30 cellular contexts compared by ENCODE assay signal in genomic region chr17:44877121-44877520, GRCh38. TPM values are rescaled to one million over a fixed set of nuclear protein-coding genes. Genes with fewer than 3 reads are reported as not detected.
DNase-seq lines count a peak whose midpoint lies in the region; ATAC-seq, FAIRE-seq and TF ChIP-seq lines count a peak whose summit lies in the region.
"Had no signal": no experiment of that assay in that cellular context is flagged by ENCODE, and none has a peak within 500 bp of the region (broad histone marks: within the 10 kb centered on the region; RNA-seq: fewer than 3 reads in every experiment).

No MANE protein-coding gene starts in this region.

- H3K9me3 ChIP-seq in HepG2 (ENCODE audit: low read length) (no peaks in the 10 kb centered on the region), right lobe of liver (no peaks in the 10 kb centered on the region), muscle layer of colon (ENCODE audit: low read length) (no peaks in the 10 kb centered on the region)
- H3K9me3 ChIP-seq: BE2C, BLaER1 had no signal

- TF ChIP-seq EP300 in HepG2 (IDR thresholded peaks at IDR 0.05; ENCODE audit: low read depth in 2 of 2, low read length in 2 of 2) (no peak), HepG2 (CRISPR knock-in tag; IDR thresholded peaks at IDR 0.05; ENCODE audit: borderline replicate concordance) (no peak)

- H3K9ac ChIP-seq in HepG2 (ENCODE audit: insufficient read depth, low read depth, low read length) (no peak overlapping the region), muscle layer of colon (ENCODE audit: low read length) (no peak overlapping the region)
- H3K9ac ChIP-seq: BLaER1 had no signal

- no peaks in the 10 kb centered on the region for H3K36me3 Mint-ChIP-seq in glutamatergic neuron (ENCODE audit: unreplicated experiment)

- H3K4me1 ChIP-seq in HepG2 (ENCODE audit: insufficient read depth, low read length) = no peaks in the 10 kb centered on the region
- H3K4me1 ChIP-seq in right lobe of liver = no peaks in the 10 kb centered on the region
- peaks cover 16% of the 10 kb centered on the region for H3K4me1 ChIP-seq in muscle layer of colon (ENCODE audit: insufficient read depth, low read length)
- H3K4me1 ChIP-seq: BE2C had no signal

- POLR2A ChIA-PET in HepG2 (lab: Yijun Ruan, JAX) = no interaction called here

- H3K27me3 ChIP-seq in HepG2 (ENCODE audit: control insufficient read depth in 1 of 2, insufficient read depth in 2 of 2, low read length in 2 of 2) = no peaks in the 10 kb centered on the region
- no peaks in the 10 kb centered on the region for H3K27me3 ChIP-seq in right lobe of liver
- H3K27me3 ChIP-seq in muscle layer of colon (ENCODE audit: control insufficient read depth in 1 of 2, insufficient read depth in 2 of 2, low read length in 2 of 2) = no peaks in the 10 kb centered on the region
- H3K27me3 ChIP-seq: BE2C, BLaER1 had no signal

- CTCF ChIA-PET in HepG2 (lab: Yijun Ruan, JAX; ENCODE audit: low intra/inter-chr PET ratio, low total read pairs) = no interaction called here

- H2AFZ ChIP-seq in HepG2 (ENCODE audit: low read length) = no peak overlapping the region

- peaks cover 47 to 87% of the 10 kb centered on the region in 2 experiments for H3K36me3 ChIP-seq in HepG2 (replicated peaks in 1 of 2; ENCODE audit: control insufficient read depth in 1 of 2, insufficient read depth in 2 of 2, low read length in 2 of 2)
- peaks cover under 1 to 82% (median 26%) of the 10 kb centered on the region in 4 donors for H3K36me3 ChIP-seq in right lobe of liver
- peaks cover 49% of the 10 kb centered on the region for H3K36me3 ChIP-seq in muscle layer of colon (ENCODE audit: insufficient read depth, low read length)

- H3K4me3 ChIP-seq in HepG2 (replicated peaks in 1 of 3; ENCODE audit: insufficient read depth in 1 of 3, low read depth in 2 of 3, low read length in 3 of 3) (no peak overlapping the region), right lobe of liver (no peak overlapping the region), muscle layer of colon (ENCODE audit: low read depth in 1 of 2, low read length in 2 of 2) (no peak overlapping the region)
- H3K4me3 ChIP-seq: BLaER1, GM12878 had no signal

- in situ Hi-C loops in HepG2 (cut with HindIII; ENCODE audit: extremely low pct_ligation_motif_present, low pct_unique_long_range_greater_than_20kb) = no loop called here

- H3K27ac Mint-ChIP-seq in glutamatergic neuron (ENCODE audit: unreplicated experiment) = no peak overlapping the region
- H3K27ac Mint-ChIP-seq: CD14-positive monocyte; CD4-positive, alpha-beta memory T cell; CD4-positive, CD25-positive, alpha-beta regulatory T cell had no signal

- no peak overlapping the region for H3K4me3 Mint-ChIP-seq in glutamatergic neuron (ENCODE audit: unreplicated experiment)
- H3K4me3 Mint-ChIP-seq: CD14-positive monocyte; CD4-positive, alpha-beta memory T cell; CD4-positive, CD25-positive, alpha-beta regulatory T cell; CD8-positive, alpha-beta memory T cell had no signal

- 95% methylated on average over 5 of the region's 5 CpGs for WGBS in HepG2 (ENCODE audit: low lambda C conversion rate)
- 82% methylated on average over 5 of the region's 5 CpGs for WGBS in right lobe of liver (ENCODE audit: insufficient coverage, low coverage, low lambda C conversion rate, missing lambda C conversion rate)

- TF ChIP-seq POLR2A in HepG2 (IDR thresholded peaks at IDR 0.05; ENCODE audit: insufficient read depth in 1 of 2, low read depth in 2 of 2, low read length in 2 of 2) = no peak
- no peak for TF ChIP-seq POLR2A in right lobe of liver (IDR thresholded peaks at IDR 0.05)

- peaks cover 2% of the 10 kb centered on the region for H3K27me3 Mint-ChIP-seq in glutamatergic neuron (ENCODE audit: unreplicated experiment)
- H3K27me3 Mint-ChIP-seq: CD4-positive, alpha-beta memory T cell; CD4-positive, CD25-positive, alpha-beta regulatory T cell; CD8-positive, alpha-beta memory T cell had no signal

- peaks cover 2% of the 10 kb centered on the region for H3K4me1 Mint-ChIP-seq in glutamatergic neuron (ENCODE audit: low read depth, unreplicated experiment)
- H3K4me1 Mint-ChIP-seq: CD14-positive monocyte had no signal

- no peak overlapping the region for H3K27ac ChIP-seq in HepG2 (ENCODE audit: extremely low read length, insufficient read depth, low read length)
- no peak overlapping the region for H3K27ac ChIP-seq in right lobe of liver
- peak overlapping the region; percentile 1 for H3K27ac ChIP-seq in muscle layer of colon (ENCODE audit: low read depth, low read length)
- H3K27ac ChIP-seq: 22Rv1, BLaER1 had no signal

- ATAC-seq in HepG2 (no peak), right lobe of liver (no peak)
- ATAC-seq: GM12878 had no signal

- H3K79me2 ChIP-seq in HepG2 (ENCODE audit: insufficient read depth, low read length) = no peaks in the 10 kb centered on the region

- TF ChIP-seq RAD21 in HepG2 (CRISPR knock-in tag; IDR thresholded peaks at IDR 0.05) = no peak

- TF ChIP-seq CTCF in HepG2 (CRISPR knock-in tag; IDR thresholded peaks at IDR 0.05) = no peak
- no peak for TF ChIP-seq CTCF in right lobe of liver (IDR thresholded peaks at IDR 0.05)
- TF ChIP-seq CTCF in glutamatergic neuron (IDR thresholded peaks at IDR 0.05; ENCODE audit: partially characterized antibody, unreplicated experiment) = no peak

- DNase-seq in HepG2 (ENCODE audit: low spot score) (no peak), right lobe of liver (no peak), glutamatergic neuron (no peak)
- DNase-seq in stimulated activated CD4-positive, alpha-beta T cell treated with anti-CD3 and anti-CD28 coated beads, Interleukin-15, amount 100 ng/mL, for 24 hours = no peak
- DNase-seq: ACHN; BE2C; C1 segment of cervical spinal cord; CD4-positive, alpha-beta memory T cell; CD4-positive, CD25-positive, alpha-beta regulatory T cell; CD8-positive, alpha-beta memory T cell; COR-L47; DMS 273 treated with DMSO at 0.1 percent for 48 hours; DMS153; DMS53; DMS79; DND-41; EL; GDM1 had no signal

- no peaks in the 10 kb centered on the region for H4K20me1 ChIP-seq in HepG2 (ENCODE audit: insufficient read depth, low read length)

- FAIRE-seq in HepG2 (lab: Jason Lieb, UNC) = no peak
- FAIRE-seq: GM12878, GM12892, GM18507 had no signal

- H3K4me2 ChIP-seq in HepG2 (ENCODE audit: low read depth, low read length) = no peak overlapping the region
- H3K4me2 ChIP-seq: BLaER1 had no signal

- H3K9me3 Mint-ChIP-seq in glutamatergic neuron (ENCODE audit: unreplicated experiment) = no peaks in the 10 kb centered on the region
- H3K9me3 Mint-ChIP-seq: CD14-positive monocyte; CD4-positive, alpha-beta memory T cell; CD4-positive, CD25-positive, alpha-beta regulatory T cell; CD8-positive, alpha-beta memory T cell had no signal

- intact Hi-C loops in HepG2 (cut with micrococcal nuclease; ENCODE audit: unreplicated experiment) (no loop called here), right lobe of liver (cut with DNase I) (no loop called here)

- BruUV-seq in HepG2 (replicated peaks; lab: Mats Ljungman, UMichigan) = no TSS peak

RNA-seq across cellular contexts. Expression of gene EFTUD2, which starts 22.1 kb away (rescaled TPM):
- total RNA-seq in HepG2 (2016; rRNA removed; fragmentation: Illumina TruSeq; extraction: Trizol) = 137 and 310 TPM in 2 replicates
- total RNA-seq in HepG2 (2016; cell fraction: cytosol; rRNA removed; fragmentation: Illumina TruSeq; extraction: Trizol; ENCODE audit: low read depth) = 12.3 and 15.8 TPM in 2 replicates
- total RNA-seq in HepG2 (2016; cell fraction: insoluble cytoplasmic fraction; rRNA removed; fragmentation: Illumina TruSeq; extraction: Trizol) = 133 and 270 TPM in 2 replicates
- total RNA-seq in HepG2 (2016; cell fraction: membrane; rRNA removed; fragmentation: Illumina TruSeq; extraction: Trizol) = 28.2 and 35.7 TPM in 2 replicates
- total RNA-seq in HepG2 (2016; cell fraction: nucleus; rRNA removed; fragmentation: Illumina TruSeq; extraction: Trizol) = 141 TPM in 2 replicates
- polyA plus RNA-seq in HepG2 (2011; rRNA removed) = 107 and 111 TPM in 2 replicates
- polyA plus RNA-seq in HepG2 (2011; cell fraction: cytosol; rRNA removed) = 91.0 and 97.8 TPM in 2 replicates
- polyA plus RNA-seq in HepG2 (2011; cell fraction: nucleus; rRNA removed) = 171 and 192 TPM in 2 replicates
- 121 and 137 TPM in 2 replicates for polyA plus RNA-seq in HepG2 (2012)
- 6.8 and 7.8 TPM in 2 replicates for polyA plus RNA-seq in HepG2 (2016; cell fraction: cytosol; fragmentation: Illumina TruSeq; extraction: Trizol; ENCODE audit: low read depth)
- polyA plus RNA-seq in HepG2 (2016; cell fraction: insoluble cytoplasmic fraction; fragmentation: Illumina TruSeq; extraction: Trizol; ENCODE audit: low read depth) = 145 and 179 TPM in 2 replicates
- polyA plus RNA-seq in HepG2 (2016; cell fraction: membrane; fragmentation: Illumina TruSeq; extraction: Trizol; ENCODE audit: low read depth) = 17.0 and 18.1 TPM in 2 replicates
- 110 and 140 TPM in 2 replicates for polyA plus RNA-seq in HepG2 (2016; cell fraction: nucleus; fragmentation: Illumina TruSeq; extraction: Trizol; ENCODE audit: insufficient read depth, low read depth)
- polyA minus RNA-seq in HepG2 (2011; rRNA and poly(A)+ RNA removed; ENCODE audit: low replicate concordance) = 364 and 446 TPM in 2 replicates
- polyA minus RNA-seq in HepG2 (2011; cell fraction: cytosol; rRNA and poly(A)+ RNA removed) = 88.8 and 91.3 TPM in 2 replicates
- 191 and 216 TPM in 2 replicates for polyA minus RNA-seq in HepG2 (2011; cell fraction: nucleus; rRNA and poly(A)+ RNA removed)
- 10 to 100 TPM; 29.9 to 42.4 (median 35.1) TPM for total RNA-seq in right lobe of liver
- 102 TPM for total RNA-seq in glutamatergic neuron (ENCODE audit: unreplicated experiment)

RNA-seq across cellular contexts. Expression of gene HIGD1B, which starts 29.4 kb away (rescaled TPM):
- total RNA-seq in HepG2 (2016; rRNA removed; fragmentation: Illumina TruSeq; extraction: Trizol) (not detected in 2 replicates), right lobe of liver (not detected), glutamatergic neuron (ENCODE audit: unreplicated experiment) (1.1 TPM)
- total RNA-seq in HepG2 (2016; cell fraction: cytosol; rRNA removed; fragmentation: Illumina TruSeq; extraction: Trizol; ENCODE audit: low read depth) = not detected in 2 replicates
- total RNA-seq in HepG2 (2016; cell fraction: insoluble cytoplasmic fraction; rRNA removed; fragmentation: Illumina TruSeq; extraction: Trizol) = not detected in 2 replicates
- not detected in 2 replicates for total RNA-seq in HepG2 (2016; cell fraction: membrane; rRNA removed; fragmentation: Illumina TruSeq; extraction: Trizol)
- total RNA-seq in HepG2 (2016; cell fraction: nucleus; rRNA removed; fragmentation: Illumina TruSeq; extraction: Trizol) = not detected in 2 replicates
- polyA plus RNA-seq in HepG2 (2011; rRNA removed) = not detected in 2 replicates
- not detected in 2 replicates for polyA plus RNA-seq in HepG2 (2011; cell fraction: cytosol; rRNA removed)
- polyA plus RNA-seq in HepG2 (2011; cell fraction: nucleus; rRNA removed) = not detected in 2 replicates
- not detected in 2 replicates for polyA plus RNA-seq in HepG2 (2012)
- polyA plus RNA-seq in HepG2 (2016; cell fraction: cytosol; fragmentation: Illumina TruSeq; extraction: Trizol; ENCODE audit: low read depth) = not detected in 2 replicates
- polyA plus RNA-seq in HepG2 (2016; cell fraction: insoluble cytoplasmic fraction; fragmentation: Illumina TruSeq; extraction: Trizol; ENCODE audit: low read depth) = not detected in 2 replicates
- polyA plus RNA-seq in HepG2 (2016; cell fraction: membrane; fragmentation: Illumina TruSeq; extraction: Trizol; ENCODE audit: low read depth) = not detected in 2 replicates
- not detected in 2 replicates for polyA plus RNA-seq in HepG2 (2016; cell fraction: nucleus; fragmentation: Illumina TruSeq; extraction: Trizol; ENCODE audit: insufficient read depth, low read depth)
- not detected in 2 replicates for polyA minus RNA-seq in HepG2 (2011; rRNA and poly(A)+ RNA removed; ENCODE audit: low replicate concordance)
- polyA minus RNA-seq in HepG2 (2011; cell fraction: cytosol; rRNA and poly(A)+ RNA removed) = not detected in 2 replicates
- not detected in 2 replicates for polyA minus RNA-seq in HepG2 (2011; cell fraction: nucleus; rRNA and poly(A)+ RNA removed)
- total RNA-seq: A172; A673; CD4-positive, alpha-beta memory T cell; CD4-positive, CD25-positive, alpha-beta regulatory T cell; CD8-positive, alpha-beta memory T cell; Daoy; G401; GM12878 had no signal
- polyA plus RNA-seq: AG04450; CD14-positive monocyte; CD4-positive, alpha-beta memory T cell; CD4-positive, CD25-positive, alpha-beta regulatory T cell had no signal

RNA-seq across cellular contexts. Expression of gene GFAP, which starts 38.2 kb away (rescaled TPM):
- total RNA-seq in HepG2 (2016; rRNA removed; fragmentation: Illumina TruSeq; extraction: Trizol) (0.11 and 0.35 TPM in 2 replicates), right lobe of liver (under 1 TPM; 0.18 to 0.50 (median 0.27) TPM), glutamatergic neuron (ENCODE audit: unreplicated experiment) (not detected)
- 0.20 TPM in 1 of 2 replicates, not detected in the other for total RNA-seq in HepG2 (2016; cell fraction: cytosol; rRNA removed; fragmentation: Illumina TruSeq; extraction: Trizol; ENCODE audit: low read depth)
- total RNA-seq in HepG2 (2016; cell fraction: insoluble cytoplasmic fraction; rRNA removed; fragmentation: Illumina TruSeq; extraction: Trizol) = 0.50 TPM in 1 of 2 replicates, not detected in the other
- total RNA-seq in HepG2 (2016; cell fraction: membrane; rRNA removed; fragmentation: Illumina TruSeq; extraction: Trizol) = 0.10 and 0.22 TPM in 2 replicates
- 0.63 TPM in 1 of 2 replicates, not detected in the other for total RNA-seq in HepG2 (2016; cell fraction: nucleus; rRNA removed; fragmentation: Illumina TruSeq; extraction: Trizol)
- 0.16 and 0.29 TPM in 2 replicates for polyA plus RNA-seq in HepG2 (2011; rRNA removed)
- 0.08 and 0.24 TPM in 2 replicates for polyA plus RNA-seq in HepG2 (2011; cell fraction: cytosol; rRNA removed)
- polyA plus RNA-seq in HepG2 (2011; cell fraction: nucleus; rRNA removed) = 0.24 and 0.99 TPM in 2 replicates
- 0.13 TPM in 1 of 2 replicates, not detected in the other for polyA plus RNA-seq in HepG2 (2012)
- polyA plus RNA-seq in HepG2 (2016; cell fraction: cytosol; fragmentation: Illumina TruSeq; extraction: Trizol; ENCODE audit: low read depth) = 0.18 TPM in 1 of 2 replicates, not detected in the other
- polyA plus RNA-seq in HepG2 (2016; cell fraction: insoluble cytoplasmic fraction; fragmentation: Illumina TruSeq; extraction: Trizol; ENCODE audit: low read depth) = 0.39 TPM in 1 of 2 replicates, not detected in the other
- polyA plus RNA-seq in HepG2 (2016; cell fraction: membrane; fragmentation: Illumina TruSeq; extraction: Trizol; ENCODE audit: low read depth) = 0.11 and 0.38 TPM in 2 replicates
- polyA plus RNA-seq in HepG2 (2016; cell fraction: nucleus; fragmentation: Illumina TruSeq; extraction: Trizol; ENCODE audit: insufficient read depth, low read depth) = not detected in 2 replicates
- polyA minus RNA-seq in HepG2 (2011; rRNA and poly(A)+ RNA removed; ENCODE audit: low replicate concordance) = 0.78 TPM in 1 of 2 replicates, not detected in the other
- polyA minus RNA-seq in HepG2 (2011; cell fraction: cytosol; rRNA and poly(A)+ RNA removed) = not detected in 2 replicates
- polyA minus RNA-seq in HepG2 (2011; cell fraction: nucleus; rRNA and poly(A)+ RNA removed) = not detected in 2 replicates
- total RNA-seq: A172; A673; CD4-positive, alpha-beta memory T cell; CD4-positive, CD25-positive, alpha-beta regulatory T cell; CD8-positive, alpha-beta memory T cell; G401; GM12878 had no signal
- polyA plus RNA-seq: CD4-positive, CD25-positive, alpha-beta regulatory T cell; CD8-positive, alpha-beta memory T cell had no signal

RNA-seq across cellular contexts. Expression of gene GJC1, which starts 47.0 kb away (rescaled TPM):
- total RNA-seq in HepG2 (2016; rRNA removed; fragmentation: Illumina TruSeq; extraction: Trizol) = 1.7 and 2.0 TPM in 2 replicates
- 0.35 and 0.40 TPM in 2 replicates for total RNA-seq in HepG2 (2016; cell fraction: cytosol; rRNA removed; fragmentation: Illumina TruSeq; extraction: Trizol; ENCODE audit: low read depth)
- 1.9 and 2.5 TPM in 2 replicates for total RNA-seq in HepG2 (2016; cell fraction: insoluble cytoplasmic fraction; rRNA removed; fragmentation: Illumina TruSeq; extraction: Trizol)
- 0.83 and 1.2 TPM in 2 replicates for total RNA-seq in HepG2 (2016; cell fraction: membrane; rRNA removed; fragmentation: Illumina TruSeq; extraction: Trizol)
- 1.6 and 2.1 TPM in 2 replicates for total RNA-seq in HepG2 (2016; cell fraction: nucleus; rRNA removed; fragmentation: Illumina TruSeq; extraction: Trizol)
- 1.2 and 1.7 TPM in 2 replicates for polyA plus RNA-seq in HepG2 (2011; rRNA removed)
- polyA plus RNA-seq in HepG2 (2011; cell fraction: cytosol; rRNA removed) = 1.0 and 1.6 TPM in 2 replicates
- polyA plus RNA-seq in HepG2 (2011; cell fraction: nucleus; rRNA removed) = 0.81 and 1.1 TPM in 2 replicates
- polyA plus RNA-seq in HepG2 (2012) = 2.4 and 2.6 TPM in 2 replicates
- 0.18 and 0.34 TPM in 2 replicates for polyA plus RNA-seq in HepG2 (2016; cell fraction: cytosol; fragmentation: Illumina TruSeq; extraction: Trizol; ENCODE audit: low read depth)
- 1.9 and 2.0 TPM in 2 replicates for polyA plus RNA-seq in HepG2 (2016; cell fraction: insoluble cytoplasmic fraction; fragmentation: Illumina TruSeq; extraction: Trizol; ENCODE audit: low read depth)
- 0.55 TPM in 2 replicates for polyA plus RNA-seq in HepG2 (2016; cell fraction: membrane; fragmentation: Illumina TruSeq; extraction: Trizol; ENCODE audit: low read depth)
- polyA plus RNA-seq in HepG2 (2016; cell fraction: nucleus; fragmentation: Illumina TruSeq; extraction: Trizol; ENCODE audit: insufficient read depth, low read depth) = 2.2 and 3.5 TPM in 2 replicates
- 2.4 and 13.8 TPM in 2 replicates for polyA minus RNA-seq in HepG2 (2011; rRNA and poly(A)+ RNA removed; ENCODE audit: low replicate concordance)
- polyA minus RNA-seq in HepG2 (2011; cell fraction: cytosol; rRNA and poly(A)+ RNA removed) = 1.7 and 2.3 TPM in 2 replicates
- 1.1 and 1.3 TPM in 2 replicates for polyA minus RNA-seq in HepG2 (2011; cell fraction: nucleus; rRNA and poly(A)+ RNA removed)
- under 1 TPM; 0.18 to 0.84 (median 0.33) TPM for total RNA-seq in right lobe of liver
- 60.9 TPM for total RNA-seq in glutamatergic neuron (ENCODE audit: unreplicated experiment)
- total RNA-seq: CD4-positive, alpha-beta memory T cell; CD4-positive, CD25-positive, alpha-beta regulatory T cell had no signal
- polyA plus RNA-seq: CD14-positive monocyte; CD4-positive, alpha-beta memory T cell; CD4-positive, CD25-positive, alpha-beta regulatory T cell; CD8-positive, alpha-beta memory T cell had no signal
